Comparison of ENCODE assay signal across 8 cellular contexts in genomic region chr9:21070171-21070571, GRCh38.
DNase-seq lines count a peak whose midpoint lies in the region; ATAC-seq and TF ChIP-seq lines count a peak whose summit lies in the region.

No MANE protein-coding gene starts in this region.

- H3K9me3 ChIP-seq in RWPE2 (ENCODE audit: severe bottlenecking) = no peaks in the 10 kb centered on the region

- H3K27ac ChIP-seq in RWPE2 (ENCODE audit: poor library complexity, severe bottlenecking) = peak overlapping the region; percentile 31

- H3K27me3 ChIP-seq in RWPE2 (ENCODE audit: insufficient read depth, poor library complexity, severe bottlenecking) = no peaks in the 10 kb centered on the region

- H3K36me3 ChIP-seq in RWPE2 (ENCODE audit: low read depth) = no peaks in the 10 kb centered on the region

- no peaks in the 10 kb centered on the region for H3K4me1 ChIP-seq in RWPE2 (ENCODE audit: insufficient read depth, poor library complexity, severe bottlenecking)

- TF ChIP-seq CTCF in RWPE2 (IDR thresholded peaks at IDR 0.05; ENCODE audit: poor library complexity, severe bottlenecking) = no peak

- peak; percentile 95 for ATAC-seq in RWPE2 (ENCODE audit: low read depth)
- ATAC-seq in GM19023 (IDR thresholded peaks at IDR 0.05; ENCODE audit: unreplicated experiment) = no peak
- ATAC-seq in HG03135 (IDR thresholded peaks at IDR 0.05; ENCODE audit: unreplicated experiment) = no peak
- no peak for ATAC-seq in GM19324 (IDR thresholded peaks at IDR 0.05; ENCODE audit: low FRiP score, unreplicated experiment)

- peak; percentile 32 for DNase-seq in ELF-1 (ENCODE audit: low read depth, low spot score)
- DNase-seq in RWPE2 (ENCODE audit: low spot score) = no peak
- DNase-seq in foreskin melanocyte = peak; percentile 52
- DNase-seq in pons (ENCODE audit: low spot score) = peak; percentile 64
- DNase-seq in germinal center (ENCODE audit: low spot score) = no peak

- H3K4me3 ChIP-seq in RWPE2 (ENCODE audit: severe bottlenecking) = no peak overlapping the region

Comparison
In these comparisons a context has a peak if more than half of its experiments do, and no peak if none do; other contexts are left out.
1. DNase-seq: peak in ELF-1 (single experiment), foreskin melanocyte (single experiment) and pons (single experiment); none in RWPE2 (single experiment) and germinal center (single experiment).